ENCODE assay signal across 17 cellular contexts in the genomic region with DNA sequence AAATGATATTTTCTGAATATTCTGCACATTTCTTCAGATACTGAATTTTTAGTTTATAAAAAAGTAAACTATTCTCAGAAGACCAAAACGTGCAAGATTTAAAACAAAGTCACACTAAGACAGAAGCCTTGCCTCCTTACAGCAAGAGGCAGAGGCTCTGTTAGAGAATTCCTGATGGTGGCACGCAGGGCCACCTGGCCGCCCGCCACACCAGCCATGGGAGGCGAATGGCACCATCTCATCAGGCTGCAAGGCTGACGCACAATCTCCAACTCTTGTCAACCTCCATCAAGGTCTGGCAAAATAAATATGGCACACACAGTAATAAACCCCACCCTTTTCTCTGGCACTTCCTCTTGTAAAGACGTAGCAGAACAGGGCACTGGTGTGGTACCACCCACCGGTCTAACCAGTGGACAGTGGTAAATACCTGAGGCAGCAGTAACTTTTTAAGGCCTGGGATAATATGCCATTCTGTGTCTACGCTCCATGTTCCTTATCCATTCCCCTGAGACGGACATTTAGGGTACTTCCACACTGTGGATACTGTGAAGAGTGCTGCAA.
DNase-seq lines count a peak whose midpoint lies in the region; ATAC-seq and TF ChIP-seq lines count a peak whose summit lies in the region.
"Had no signal": no experiment of that assay in that cellular context is flagged by ENCODE, and none has a peak within 500 bp of the region (broad histone marks: within the 10 kb centered on the region; RNA-seq: fewer than 3 reads in every experiment).

No MANE protein-coding gene starts in this region.

- H3K27me3 ChIP-seq in CD8-positive, alpha-beta memory T cell (ENCODE audit: insufficient read depth, low read length, poor library complexity, severe bottlenecking) = no peaks in the 10 kb centered on the region
- H3K27me3 ChIP-seq in ovary = no peaks in the 10 kb centered on the region
- H3K27me3 ChIP-seq: ascending aorta, right atrium auricular region, stomach had no signal

- H3K9me3 ChIP-seq in CD8-positive, alpha-beta memory T cell (ENCODE audit: low read length) = no peaks in the 10 kb centered on the region
- H3K9me3 ChIP-seq in SK-N-MC (ENCODE audit: low read depth, low read length) (no peaks in the 10 kb centered on the region), ovary (no peaks in the 10 kb centered on the region)
- H3K9me3 ChIP-seq: ascending aorta, right atrium auricular region, stomach had no signal

- H3K27ac Mint-ChIP-seq in CD8-positive, alpha-beta memory T cell = peak overlapping the region; percentile 25 to 92 (median 77)
- peak overlapping the region; percentile 86 for H3K27ac Mint-ChIP-seq in memory B cell
- peak overlapping the region; percentile 67 for H3K27ac Mint-ChIP-seq in stimulated activated memory B cell treated with anti-CD40 and anti-IgM and Interleukin-4, amounts not matched to agents 10 μg/mL and 1 μg/mL and 100 μg/mL, for 72 hours

- H3K27me3 Mint-ChIP-seq in CD8-positive, alpha-beta memory T cell = no peaks in the 10 kb centered on the region
- no peaks in the 10 kb centered on the region for H3K27me3 Mint-ChIP-seq in memory B cell
- H3K27me3 Mint-ChIP-seq in stimulated activated memory B cell treated with anti-CD40 and anti-IgM and Interleukin-4, amounts not matched to agents 10 μg/mL and 1 μg/mL and 100 μg/mL, for 72 hours = no peaks in the 10 kb centered on the region

- no peak for DNase-seq in CD8-positive, alpha-beta memory T cell
- no peak for DNase-seq in SK-N-MC (ENCODE audit: low read depth, low spot score)
- no peak for DNase-seq in memory B cell (ENCODE audit: low spot score in 2 of 2)
- DNase-seq in head of caudate nucleus = no peak
- no peak for DNase-seq in ovary
- DNase-seq: activated effector memory CD4-positive, alpha-beta T cell treated with Interleukin-2 at 50 U/mL for 16 hours; Calu3; hippocampal formation; NCI-H524 treated with DMSO at 0.1 percent for 48 hours; stomach; T-helper 9 cell had no signal

- no peak overlapping the region for H3K27ac ChIP-seq in CD8-positive, alpha-beta memory T cell (ENCODE audit: low read depth, low read length)
- H3K27ac ChIP-seq in SK-N-MC (peak overlapping the region; percentile 80), ovary (no peak overlapping the region)
- H3K27ac ChIP-seq: ascending aorta, HL-60, right atrium auricular region had no signal

- H3K36me3 Mint-ChIP-seq in CD8-positive, alpha-beta memory T cell = peaks cover 0 to 3% (median 0%) of the 10 kb centered on the region in 3 donors
- H3K36me3 Mint-ChIP-seq in memory B cell = peaks cover 6% of the 10 kb centered on the region
- peaks cover 8% of the 10 kb centered on the region for H3K36me3 Mint-ChIP-seq in stimulated activated memory B cell treated with anti-CD40 and anti-IgM and Interleukin-4, amounts not matched to agents 10 μg/mL and 1 μg/mL and 100 μg/mL, for 72 hours

- TF ChIP-seq CTCF in ovary (IDR thresholded peaks at IDR 0.05) = no peak

- H3K4me1 Mint-ChIP-seq in CD8-positive, alpha-beta memory T cell = peaks cover 30 to 35% (median 34%) of the 10 kb centered on the region in 3 donors
- H3K4me1 Mint-ChIP-seq in memory B cell = peaks cover 27% of the 10 kb centered on the region
- peaks cover 31% of the 10 kb centered on the region for H3K4me1 Mint-ChIP-seq in stimulated activated memory B cell treated with anti-CD40 and anti-IgM and Interleukin-4, amounts not matched to agents 10 μg/mL and 1 μg/mL and 100 μg/mL, for 72 hours

- no peak overlapping the region for H3K9ac ChIP-seq in SK-N-MC (ENCODE audit: insufficient read length)

- H3K4me3 Mint-ChIP-seq in CD8-positive, alpha-beta memory T cell = peak overlapping the region in 1 of 7 donors; percentile 70
- H3K4me3 Mint-ChIP-seq in memory B cell = peak overlapping the region; percentile 37
- no peak overlapping the region for H3K4me3 Mint-ChIP-seq in stimulated activated memory B cell treated with anti-CD40 and anti-IgM and Interleukin-4, amounts not matched to agents 10 μg/mL and 1 μg/mL and 100 μg/mL, for 72 hours

- POLR2A ChIA-PET in CD8-positive, alpha-beta memory T cell (lab: Charles Lee) = no interaction called here

- CTCF ChIA-PET in CD8-positive, alpha-beta memory T cell (lab: Charles Lee) = no interaction called here

- peaks cover 22% of the 10 kb centered on the region for H3K4me1 ChIP-seq in CD8-positive, alpha-beta memory T cell (ENCODE audit: insufficient read depth, low read length)
- H3K4me1 ChIP-seq in ovary (ENCODE audit: insufficient read depth) = peaks cover 3% of the 10 kb centered on the region
- H3K4me1 ChIP-seq: ascending aorta, right atrium auricular region, stomach had no signal

- TF ChIP-seq EP300 in ovary (IDR thresholded peaks at IDR 0.05) = no peak

- ATAC-seq in memory B cell (ENCODE audit: low read depth) (no peak), HG02938 (IDR thresholded peaks at IDR 0.05; ENCODE audit: unreplicated experiment) (no peak), HG03457 (IDR thresholded peaks at IDR 0.05; ENCODE audit: unreplicated experiment) (no peak)
- no peak for ATAC-seq in stimulated activated memory B cell treated with anti-CD40 and anti-IgM and Interleukin-4, amounts not matched to agents 10 μg/mL and 1 μg/mL and 100 μg/mL, for 72 hours

- intact Hi-C loops in head of caudate nucleus (cut with DNase I) = no loop called here
- intact Hi-C loops in ovary (cut with DNase I) = no loop called here

- no peak overlapping the region for H3K4me3 ChIP-seq in CD8-positive, alpha-beta memory T cell (ENCODE audit: low read length)
- H3K4me3 ChIP-seq in SK-N-MC = no peak overlapping the region
- no peak overlapping the region for H3K4me3 ChIP-seq in ovary
- H3K4me3 ChIP-seq: ascending aorta, right atrium auricular region, stomach had no signal

- TF ChIP-seq POLR2A in ovary (IDR thresholded peaks at IDR 0.05) = no peak

- H3K36me3 ChIP-seq in CD8-positive, alpha-beta memory T cell (ENCODE audit: insufficient read depth, low read length) = no peaks in the 10 kb centered on the region
- H3K36me3 ChIP-seq in SK-N-MC (ENCODE audit: insufficient read depth, low read length) = peaks cover 4% of the 10 kb centered on the region; the same call in 1 of the 2 replicates
- H3K36me3 ChIP-seq in ovary = no peaks in the 10 kb centered on the region
- H3K36me3 ChIP-seq: ascending aorta, right atrium auricular region, stomach had no signal

- no peaks in the 10 kb centered on the region for H3K9me3 Mint-ChIP-seq in CD8-positive, alpha-beta memory T cell
- H3K9me3 Mint-ChIP-seq in memory B cell = peaks cover 3% of the 10 kb centered on the region
- H3K9me3 Mint-ChIP-seq in stimulated activated memory B cell treated with anti-CD40 and anti-IgM and Interleukin-4, amounts not matched to agents 10 μg/mL and 1 μg/mL and 100 μg/mL, for 72 hours = peaks cover 7% of the 10 kb centered on the region

- 77 to 85% (median 77%) methylated on average over 10 of the region's 10 CpGs for whole genome bisulfite sequencing in ovary, 3 donors
